In the genomic region with DNA sequence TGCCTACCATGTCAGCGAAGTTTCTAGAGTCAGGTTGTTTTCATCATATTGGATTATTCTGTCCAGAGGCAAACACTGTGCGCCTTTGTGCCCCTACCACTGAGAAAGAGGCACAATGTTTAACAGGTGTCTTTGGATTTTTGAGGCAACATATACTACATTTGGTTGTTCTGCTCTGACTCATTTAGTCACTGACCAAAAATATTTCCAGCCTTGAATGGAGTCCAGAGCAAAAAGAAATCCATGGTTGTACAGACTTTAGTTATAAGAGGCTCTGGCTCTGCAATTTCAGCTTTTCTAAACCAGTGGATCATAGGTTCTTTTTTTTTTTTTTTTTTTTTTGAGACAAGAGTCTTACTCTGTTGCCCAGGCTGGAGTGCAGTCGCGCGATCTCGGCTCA, we compare ENCODE assay signal across 20 cellular contexts.
"Had no signal": no experiment of that assay in that cellular context is flagged by ENCODE, and none has a peak within 500 bp of the region (broad histone marks: within the 10 kb centered on the region; RNA-seq: fewer than 3 reads in every experiment).

No MANE protein-coding gene starts in this region.

- H3K27me3 ChIP-seq: hepatocyte, sigmoid colon, upper lobe of right lung had no signal

- DNase-seq: activated B cell treated with CpG ODN at 0.5 μM for 24 hours; activated CD4-positive, alpha-beta T cell treated with anti-CD3 and anti-CD28 coated beads for 4 hours; activated CD8-positive, alpha-beta T cell treated with anti-CD3 and anti-CD28 coated beads for 36 hours; activated naive CD4-positive, alpha-beta T cell; activated naive CD8-positive, alpha-beta T cell treated with anti-CD3 and anti-CD28 coated beads, Interleukin-2, amount 10 ng/mL, durations not matched to agents 7 days and 5 days; activated T-cell treated with anti-CD3 and anti-CD28 coated beads, Interleukin-2, amount 50 U/mL, for 1 hour; cerebellar nuclear complex; cortex of kidney; islet precursor cell; left colon; sigmoid colon; spleen; stimulated activated CD4-positive, alpha-beta T cell treated with anti-CD3 and anti-CD28 coated beads, Interleukin-4, amount 100 ng/mL, for 4 hours; T-cell; T-helper 9 cell; upper lobe of right lung had no signal

- H2AFZ ChIP-seq: hepatocyte, parathyroid adenoma had no signal

- H3K4me1 ChIP-seq: parathyroid adenoma, sigmoid colon, upper lobe of right lung had no signal

- H3K4me3 ChIP-seq: hepatocyte, lung, sigmoid colon, spleen, upper lobe of right lung had no signal

- H3K4me2 ChIP-seq: hepatocyte had no signal

- H3K9me3 ChIP-seq: neutrophil, sigmoid colon, spleen, upper lobe of right lung had no signal

- H3K9ac ChIP-seq: parathyroid adenoma had no signal

- H3K27ac ChIP-seq: hepatocyte, neutrophil, parathyroid adenoma, sigmoid colon, spleen, upper lobe of right lung had no signal

- H3K36me3 ChIP-seq: neutrophil, sigmoid colon, spleen, upper lobe of right lung had no signal

- H3K79me2 ChIP-seq: hepatocyte, parathyroid adenoma had no signal
